ENCODE assay signal across 8 cellular contexts in genomic region chr20:54062812-54063280, GRCh38. TPM values are rescaled to one million over a fixed set of nuclear protein-coding genes. Genes with fewer than 3 reads are reported as not detected.
DNase-seq lines count a peak whose midpoint lies in the region; ATAC-seq and TF ChIP-seq lines count a peak whose summit lies in the region.

No MANE protein-coding gene starts in this region.

- peak; percentile 76 for DNase-seq in DMS 273 (lab: John Stamatoyannopoulos, UW; ENCODE audit: unreplicated experiment)
- DNase-seq in GM20000 (ENCODE audit: low spot score) = peak; percentile 64
- DNase-seq in SW480 (ENCODE audit: low spot score) = peak; percentile 86
- DNase-seq in foreskin keratinocyte = peak; percentile 19 to 46
- peak; percentile 1 for DNase-seq in pulmonary artery endothelial cell (ENCODE audit: low read depth, low spot score)
- no peak for DNase-seq in mesenteric fat pad (ENCODE audit: low spot score)

- H3K27me3 ChIP-seq in Loucy (ENCODE audit: insufficient read depth, low read length, poor library complexity, severe bottlenecking) = no peaks in the 10 kb centered on the region
- H3K27me3 ChIP-seq in foreskin keratinocyte = no peaks in the 10 kb centered on the region

- no peak overlapping the region for H2AFZ ChIP-seq in Loucy (ENCODE audit: low read length)

- no peaks in the 10 kb centered on the region for H3K79me2 ChIP-seq in Loucy (ENCODE audit: insufficient read depth, low read length)

- ATAC-seq in foreskin keratinocyte = peak; percentile 45
- ATAC-seq in GM18873 (IDR thresholded peaks at IDR 0.05; ENCODE audit: low FRiP score, unreplicated experiment) = no peak

- no peaks in the 10 kb centered on the region; the same call in 1 of the 2 replicates for H3F3A ChIP-seq in Loucy (ENCODE audit: low read depth)

- H3K9me3 ChIP-seq in Loucy (ENCODE audit: insufficient read depth, low read depth, low read length) = no peaks in the 10 kb centered on the region

- no peaks in the 10 kb centered on the region for H4K20me1 ChIP-seq in Loucy (ENCODE audit: insufficient read depth, low read length, poor library complexity, severe bottlenecking)

- no peak overlapping the region for H3K27ac ChIP-seq in foreskin keratinocyte

- no peak overlapping the region for H3K4me2 ChIP-seq in Loucy (ENCODE audit: low read depth, low read length, poor library complexity, severe bottlenecking)

- H3K9me2 ChIP-seq in Loucy (replicated peaks; ENCODE audit: low read depth, low read length) = no peaks in the 10 kb centered on the region

- H3K36me3 ChIP-seq in Loucy (ENCODE audit: insufficient read depth, low read length) = no peaks in the 10 kb centered on the region

- TF ChIP-seq CTCF in GM20000 (IDR thresholded peaks at IDR 0.05; ENCODE audit: extremely low read depth, missing control alignments) (peak; percentile 67), Loucy (conservative IDR thresholded peaks at IDR 0.05; ENCODE audit: low read length) (peak; percentile 81), foreskin keratinocyte (conservative IDR thresholded peaks at IDR 0.05) (peak; percentile 79)

- H3K9ac ChIP-seq in Loucy (ENCODE audit: low read depth, low read length, poor library complexity, severe bottlenecking) = no peak overlapping the region

- H3K4me3 ChIP-seq in Loucy (ENCODE audit: low read length, poor library complexity, severe bottlenecking) = no peak overlapping the region

- H3K4me1 ChIP-seq in Loucy (ENCODE audit: insufficient read depth, low read length, poor library complexity, severe bottlenecking) = peaks cover 4% of the 10 kb centered on the region
- peaks cover 4% of the 10 kb centered on the region for H3K4me1 ChIP-seq in foreskin keratinocyte

RNA-seq across cellular contexts. Expression of gene BCAS1, which starts 7.5 kb away (rescaled TPM):
- total RNA-seq in foreskin keratinocyte (not detected in 2 replicates), pulmonary artery endothelial cell (not detected in 2 replicates), mesenteric fat pad (0.51 TPM)
- polyA plus RNA-seq in foreskin keratinocyte = not detected in 2 replicates
